ENCODE assay signal across 1 cellular context in genomic region chr21:34970126-34970525, GRCh38.
TF ChIP-seq lines count a peak whose summit lies in the region.

No MANE protein-coding gene starts in this region.

TF ChIP-seq in IMR-90, 13 proteins besides CTCF, POLR2A, EP300 and RAD21 (continued from another document):
- no peak for TF ChIP-seq BHLHE40 (IDR thresholded peaks at IDR 0.05; ENCODE audit: low read depth, low read length)
- no peak for TF ChIP-seq FOS (IDR thresholded peaks at IDR 0.05; ENCODE audit: low read depth, low read length)
- TF ChIP-seq RCOR1 (IDR thresholded peaks at IDR 0.05; ENCODE audit: insufficient replicate concordance, low read length): no peak
- TF ChIP-seq NFE2L2 (IDR thresholded peaks at IDR 0.05; ENCODE audit: low read depth, low read length): no peak
- TF ChIP-seq CHD1 (IDR thresholded peaks at IDR 0.05; ENCODE audit: low read depth, low read length): no peak
